10 cellular contexts compared by ENCODE assay signal in genomic region chr12:51953925-51954324, GRCh38. TPM values are rescaled to one million over a fixed set of nuclear protein-coding genes. Genes with fewer than 3 reads are reported as not detected.
DNase-seq lines count a peak whose midpoint lies in the region; ATAC-seq and TF ChIP-seq lines count a peak whose summit lies in the region.
"Had no signal": no experiment of that assay in that cellular context is flagged by ENCODE, and none has a peak within 500 bp of the region (broad histone marks: within the 10 kb centered on the region; RNA-seq: fewer than 3 reads in every experiment).

No MANE protein-coding gene starts in this region.

- no peaks in the 10 kb centered on the region for H3K9me3 Mint-ChIP-seq in CD8-positive, alpha-beta T cell
- peaks cover 7% of the 10 kb centered on the region for H3K9me3 Mint-ChIP-seq in glutamatergic neuron (ENCODE audit: unreplicated experiment)

- no peaks in the 10 kb centered on the region for H3K36me3 ChIP-seq in CD8-positive, alpha-beta T cell (ENCODE audit: insufficient read depth, low read length)
- H3K36me3 ChIP-seq in SK-N-MC (ENCODE audit: insufficient read depth, low read length) (peaks cover 5% of the 10 kb centered on the region), rectal smooth muscle tissue (ENCODE audit: control insufficient read depth, insufficient read depth, low read length) (no peaks in the 10 kb centered on the region)

- H3K27me3 ChIP-seq in CD8-positive, alpha-beta T cell (ENCODE audit: insufficient read depth, low read length): no peaks in the 10 kb centered on the region
- H3K27me3 ChIP-seq in rectal smooth muscle tissue (ENCODE audit: control insufficient read depth, insufficient read depth, low read length): no peaks in the 10 kb centered on the region

- H3K9ac ChIP-seq in SK-N-MC (ENCODE audit: insufficient read length) (peak overlapping the region; percentile 56), rectal smooth muscle tissue (ENCODE audit: low read length) (no peak overlapping the region)

- no peaks in the 10 kb centered on the region for H3K27me3 Mint-ChIP-seq in CD8-positive, alpha-beta T cell (ENCODE audit: low read depth)
- no peaks in the 10 kb centered on the region for H3K27me3 Mint-ChIP-seq in glutamatergic neuron (ENCODE audit: unreplicated experiment)

- ATAC-seq in CD8-positive, alpha-beta T cell: no peak

- H3K4me3 ChIP-seq in CD8-positive, alpha-beta T cell (ENCODE audit: low read depth, low read length): no peak overlapping the region
- peak overlapping the region; percentile 91 for H3K4me3 ChIP-seq in SK-N-MC
- peak overlapping the region; percentile 39 for H3K4me3 ChIP-seq in rectal smooth muscle tissue (ENCODE audit: low read length)

- no peak for DNase-seq in CD8-positive, alpha-beta T cell
- DNase-seq in SK-N-MC (ENCODE audit: low read depth, low spot score) (no peak), glutamatergic neuron (no peak), NCI-H2227 (lab: John Stamatoyannopoulos, UW; ENCODE audit: unreplicated experiment) (no peak), KBM-7 (no peak), GOT3 (lab: John Stamatoyannopoulos, UW) (no peak), ecto neural progenitor cell (ENCODE audit: low spot score) (no peak)
- DNase-seq: GF-D8, SW 1271 had no signal

- H3K4me1 ChIP-seq in CD8-positive, alpha-beta T cell (ENCODE audit: insufficient read depth, low read length): peaks cover 38% of the 10 kb centered on the region
- peaks cover 15% of the 10 kb centered on the region for H3K4me1 ChIP-seq in rectal smooth muscle tissue (ENCODE audit: control insufficient read depth, insufficient read depth, low read length)

- no peaks in the 10 kb centered on the region for H3K9me3 ChIP-seq in CD8-positive, alpha-beta T cell (ENCODE audit: low read length)
- no peaks in the 10 kb centered on the region for H3K9me3 ChIP-seq in SK-N-MC (ENCODE audit: low read depth, low read length)

- H3K27ac Mint-ChIP-seq in CD8-positive, alpha-beta T cell: peak overlapping the region; percentile 68
- no peak overlapping the region for H3K27ac Mint-ChIP-seq in glutamatergic neuron (ENCODE audit: unreplicated experiment)

- H3K27ac ChIP-seq in CD8-positive, alpha-beta T cell (ENCODE audit: low read depth, low read length): no peak overlapping the region
- H3K27ac ChIP-seq in SK-N-MC (no peak overlapping the region; the same call in 1 of the 2 replicates), rectal smooth muscle tissue (ENCODE audit: low read depth, low read length) (peak overlapping the region; percentile 44)

- CTCF ChIA-PET in CD8-positive, alpha-beta T cell (lab: Charles Lee): interaction anchor here (0.7 kb wide), 1 partner anchor 40 kb away, joined by 3 read pairs; no protein-coding TSS in a partner anchor

- in situ Hi-C loops in KBM-7 (cut with MboI; ENCODE audit: low pct_unique_long_range_greater_than_20kb, low sequenced_read_pairs): no loop called here

- intact Hi-C loops in CD8-positive, alpha-beta T cell (cut with DNase I, micrococcal nuclease): loop anchor here (1.0 to 10.0 kb wide), 5 partner anchors 11 to 1669 kb away; partner anchors contain the start of genes EIF4B (in 2 of the 2), CSAD (in 1 of the 2), LIMA1 (in 1 of the 2) and ZNF740 (in 1 of the 2)

- peaks cover 4% of the 10 kb centered on the region for H3K36me3 Mint-ChIP-seq in CD8-positive, alpha-beta T cell
- no peaks in the 10 kb centered on the region for H3K36me3 Mint-ChIP-seq in glutamatergic neuron (ENCODE audit: unreplicated experiment)

- H3K4me3 Mint-ChIP-seq in CD8-positive, alpha-beta T cell: peak overlapping the region; percentile 13
- H3K4me3 Mint-ChIP-seq in glutamatergic neuron (ENCODE audit: unreplicated experiment): peak overlapping the region; percentile 90

- TF ChIP-seq CTCF in CD8-positive, alpha-beta T cell (IDR thresholded peaks at IDR 0.05): no peak
- no peak for TF ChIP-seq CTCF in glutamatergic neuron (IDR thresholded peaks at IDR 0.05; ENCODE audit: partially characterized antibody, unreplicated experiment)

- POLR2A ChIA-PET in CD8-positive, alpha-beta T cell (lab: Charles Lee): no interaction called here

- peaks cover 47% of the 10 kb centered on the region for H3K4me1 Mint-ChIP-seq in CD8-positive, alpha-beta T cell (ENCODE audit: low read depth)
- H3K4me1 Mint-ChIP-seq in glutamatergic neuron (ENCODE audit: low read depth, unreplicated experiment): peaks cover 31% of the 10 kb centered on the region

RNA-seq across cellular contexts. Expression of gene ACVR1B, which starts 2.4 kb away (rescaled TPM):
- 10 to 100 TPM; 12.0 to 13.7 TPM for total RNA-seq in CD8-positive, alpha-beta T cell
- total RNA-seq in glutamatergic neuron (ENCODE audit: unreplicated experiment): 50.2 TPM

RNA-seq across cellular contexts. Expression of gene ACVRL1, which starts 46.6 kb away (rescaled TPM):
- not detected for total RNA-seq in CD8-positive, alpha-beta T cell
- 0.39 TPM for total RNA-seq in glutamatergic neuron (ENCODE audit: unreplicated experiment)

RNA-seq across cellular contexts. Expression of gene TAMALIN, which starts 52.8 kb away (rescaled TPM):
- 100 to 1,000 TPM; 603 to 632 TPM for total RNA-seq in CD8-positive, alpha-beta T cell
- total RNA-seq in glutamatergic neuron (ENCODE audit: unreplicated experiment): 31.3 TPM

Comparison
In these comparisons a context has a peak if more than half of its experiments do, and no peak if none do; other contexts are left out.
1. RNA of gene TAMALIN, which starts 52.8 kb away (total RNA-seq): 603 to 632 TPM in CD8-positive, alpha-beta T cell; 31.3 TPM in glutamatergic neuron (single experiment); every median in the first group is over 10 times any median in the second.